In the genomic region with DNA sequence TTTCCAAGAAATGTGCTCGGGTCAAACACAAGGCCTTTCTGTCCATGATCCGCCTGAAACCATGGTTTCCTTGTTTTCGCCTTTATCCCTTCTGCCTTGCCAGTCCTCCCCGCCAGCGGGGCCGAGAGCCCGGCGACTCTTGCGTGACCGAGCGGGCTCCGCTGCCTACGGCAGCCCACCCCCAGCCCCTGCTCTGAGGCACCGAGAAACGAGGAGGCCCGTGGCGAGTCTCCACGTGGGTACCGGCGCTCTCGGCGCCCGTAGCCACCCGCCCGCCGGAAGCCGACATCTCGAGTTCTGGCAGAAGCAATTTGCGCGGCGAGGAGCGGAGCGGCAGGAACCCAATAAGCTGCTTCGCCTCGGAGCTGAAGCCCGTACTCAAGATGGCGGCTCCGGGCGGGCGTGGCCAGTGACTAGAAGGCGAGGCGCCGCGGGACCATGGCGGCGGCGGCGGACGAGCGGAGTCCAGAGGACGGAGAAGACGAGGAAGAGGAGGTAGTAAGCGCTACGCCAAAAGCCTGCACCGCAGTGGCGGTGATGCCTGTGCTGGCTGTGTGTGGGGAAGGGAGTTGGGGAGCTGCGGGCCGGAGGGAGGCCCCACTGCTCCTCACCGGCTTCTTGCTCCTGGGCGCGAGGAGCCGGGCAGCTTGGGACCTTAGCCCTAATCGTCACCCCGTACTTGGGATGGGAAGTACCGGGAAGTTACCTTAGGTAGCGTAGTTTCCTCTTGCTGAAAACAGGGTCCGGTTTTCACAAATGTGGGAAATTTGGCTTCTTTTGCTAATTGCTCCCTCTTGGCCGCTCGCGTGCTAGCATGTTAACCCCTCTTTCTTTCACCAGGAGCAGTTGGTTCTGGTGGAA, we compare ENCODE assay signal across 1 cellular context.
TF ChIP-seq lines count a peak whose summit lies in the region.

A gene with protein sequence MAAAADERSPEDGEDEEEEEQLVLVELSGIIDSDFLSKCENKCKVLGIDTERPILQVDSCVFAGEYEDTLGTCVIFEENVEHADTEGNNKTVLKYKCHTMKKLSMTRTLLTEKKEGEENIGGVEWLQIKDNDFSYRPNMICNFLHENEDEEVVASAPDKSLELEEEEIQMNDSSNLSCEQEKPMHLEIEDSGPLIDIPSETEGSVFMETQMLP (plus strand): TSS at position 375 of the 861 bp plus-strand sequence. CDS start 64 bp downstream, at position 439.

TF ChIP-seq in HepG2, 621 proteins besides CTCF, POLR2A, EP300 and RAD21 (continued from another document and continues in another):
- TF ChIP-seq, protein P1, sequence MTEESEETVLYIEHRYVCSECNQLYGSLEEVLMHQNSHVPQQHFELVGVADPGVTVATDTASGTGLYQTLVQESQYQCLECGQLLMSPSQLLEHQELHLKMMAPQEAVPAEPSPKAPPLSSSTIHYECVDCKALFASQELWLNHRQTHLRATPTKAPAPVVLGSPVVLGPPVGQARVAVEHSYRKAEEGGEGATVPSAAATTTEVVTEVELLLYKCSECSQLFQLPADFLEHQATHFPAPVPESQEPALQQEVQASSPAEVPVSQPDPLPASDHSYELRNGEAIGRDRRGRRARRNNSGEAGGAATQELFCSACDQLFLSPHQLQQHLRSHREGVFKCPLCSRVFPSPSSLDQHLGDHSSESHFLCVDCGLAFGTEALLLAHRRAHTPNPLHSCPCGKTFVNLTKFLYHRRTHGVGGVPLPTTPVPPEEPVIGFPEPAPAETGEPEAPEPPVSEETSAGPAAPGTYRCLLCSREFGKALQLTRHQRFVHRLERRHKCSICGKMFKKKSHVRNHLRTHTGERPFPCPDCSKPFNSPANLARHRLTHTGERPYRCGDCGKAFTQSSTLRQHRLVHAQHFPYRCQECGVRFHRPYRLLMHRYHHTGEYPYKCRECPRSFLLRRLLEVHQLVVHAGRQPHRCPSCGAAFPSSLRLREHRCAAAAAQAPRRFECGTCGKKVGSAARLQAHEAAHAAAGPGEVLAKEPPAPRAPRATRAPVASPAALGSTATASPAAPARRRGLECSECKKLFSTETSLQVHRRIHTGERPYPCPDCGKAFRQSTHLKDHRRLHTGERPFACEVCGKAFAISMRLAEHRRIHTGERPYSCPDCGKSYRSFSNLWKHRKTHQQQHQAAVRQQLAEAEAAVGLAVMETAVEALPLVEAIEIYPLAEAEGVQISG (CRISPR knock-in tag; IDR thresholded peaks at IDR 0.05) = peak; percentile 82
- peak; percentile 51; the same call in 1 of the 2 replicates for TF ChIP-seq ZMYM2 (CRISPR knock-in tag; IDR thresholded peaks at IDR 0.05)
- TF ChIP-seq, protein P2, sequence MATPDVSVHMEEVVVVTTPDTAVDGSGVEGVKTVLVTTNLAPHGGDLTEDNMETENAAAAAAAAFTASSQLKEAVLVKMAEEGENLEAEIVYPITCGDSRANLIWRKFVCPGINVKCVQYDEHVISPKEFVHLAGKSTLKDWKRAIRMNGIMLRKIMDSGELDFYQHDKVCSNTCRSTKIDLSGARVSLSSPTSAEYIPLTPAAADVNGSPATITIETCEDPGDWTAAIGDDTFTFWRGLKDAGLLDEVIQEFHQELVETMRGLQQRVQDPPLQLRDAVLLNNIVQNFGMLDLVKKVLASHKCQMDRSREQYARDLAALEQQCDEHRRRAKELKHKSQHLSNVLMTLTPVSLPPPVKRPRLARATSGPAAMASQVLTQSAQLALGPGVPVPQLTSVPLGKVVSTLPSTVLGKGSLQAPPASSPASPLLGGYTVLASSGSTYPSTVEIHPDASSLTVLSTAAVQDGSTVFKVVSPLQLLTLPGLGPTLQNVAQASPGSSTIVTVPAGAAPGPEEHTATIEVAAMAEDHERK (CRISPR knock-in tag; IDR thresholded peaks at IDR 0.05; ENCODE audit: low read depth) = peak; percentile 37
- TF ChIP-seq, protein P3, sequence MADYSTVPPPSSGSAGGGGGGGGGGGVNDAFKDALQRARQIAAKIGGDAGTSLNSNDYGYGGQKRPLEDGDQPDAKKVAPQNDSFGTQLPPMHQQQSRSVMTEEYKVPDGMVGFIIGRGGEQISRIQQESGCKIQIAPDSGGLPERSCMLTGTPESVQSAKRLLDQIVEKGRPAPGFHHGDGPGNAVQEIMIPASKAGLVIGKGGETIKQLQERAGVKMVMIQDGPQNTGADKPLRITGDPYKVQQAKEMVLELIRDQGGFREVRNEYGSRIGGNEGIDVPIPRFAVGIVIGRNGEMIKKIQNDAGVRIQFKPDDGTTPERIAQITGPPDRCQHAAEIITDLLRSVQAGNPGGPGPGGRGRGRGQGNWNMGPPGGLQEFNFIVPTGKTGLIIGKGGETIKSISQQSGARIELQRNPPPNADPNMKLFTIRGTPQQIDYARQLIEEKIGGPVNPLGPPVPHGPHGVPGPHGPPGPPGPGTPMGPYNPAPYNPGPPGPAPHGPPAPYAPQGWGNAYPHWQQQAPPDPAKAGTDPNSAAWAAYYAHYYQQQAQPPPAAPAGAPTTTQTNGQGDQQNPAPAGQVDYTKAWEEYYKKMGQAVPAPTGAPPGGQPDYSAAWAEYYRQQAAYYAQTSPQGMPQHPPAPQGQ (CRISPR knock-in tag; IDR thresholded peaks at IDR 0.05; ENCODE audit: borderline replicate concordance) = no peak
- TF ChIP-seq TOE1 (CRISPR knock-in tag; IDR thresholded peaks at IDR 0.05) = peak; percentile 41; the same call in 1 of the 2 replicates
- no peak for TF ChIP-seq SMARCC2 (IDR thresholded peaks at IDR 0.05)
- TF ChIP-seq PRPF4 (IDR thresholded peaks at IDR 0.05; ENCODE audit: low read depth, low read length, poor library complexity, severe bottlenecking) = no peak
- TF ChIP-seq ZBTB7A (CRISPR knock-in tag; IDR thresholded peaks at IDR 0.05) = no peak; the same call in 1 of the 2 replicates
- peak; percentile 91 for TF ChIP-seq KDM4B (CRISPR knock-in tag; IDR thresholded peaks at IDR 0.05)
- TF ChIP-seq, protein P4, sequence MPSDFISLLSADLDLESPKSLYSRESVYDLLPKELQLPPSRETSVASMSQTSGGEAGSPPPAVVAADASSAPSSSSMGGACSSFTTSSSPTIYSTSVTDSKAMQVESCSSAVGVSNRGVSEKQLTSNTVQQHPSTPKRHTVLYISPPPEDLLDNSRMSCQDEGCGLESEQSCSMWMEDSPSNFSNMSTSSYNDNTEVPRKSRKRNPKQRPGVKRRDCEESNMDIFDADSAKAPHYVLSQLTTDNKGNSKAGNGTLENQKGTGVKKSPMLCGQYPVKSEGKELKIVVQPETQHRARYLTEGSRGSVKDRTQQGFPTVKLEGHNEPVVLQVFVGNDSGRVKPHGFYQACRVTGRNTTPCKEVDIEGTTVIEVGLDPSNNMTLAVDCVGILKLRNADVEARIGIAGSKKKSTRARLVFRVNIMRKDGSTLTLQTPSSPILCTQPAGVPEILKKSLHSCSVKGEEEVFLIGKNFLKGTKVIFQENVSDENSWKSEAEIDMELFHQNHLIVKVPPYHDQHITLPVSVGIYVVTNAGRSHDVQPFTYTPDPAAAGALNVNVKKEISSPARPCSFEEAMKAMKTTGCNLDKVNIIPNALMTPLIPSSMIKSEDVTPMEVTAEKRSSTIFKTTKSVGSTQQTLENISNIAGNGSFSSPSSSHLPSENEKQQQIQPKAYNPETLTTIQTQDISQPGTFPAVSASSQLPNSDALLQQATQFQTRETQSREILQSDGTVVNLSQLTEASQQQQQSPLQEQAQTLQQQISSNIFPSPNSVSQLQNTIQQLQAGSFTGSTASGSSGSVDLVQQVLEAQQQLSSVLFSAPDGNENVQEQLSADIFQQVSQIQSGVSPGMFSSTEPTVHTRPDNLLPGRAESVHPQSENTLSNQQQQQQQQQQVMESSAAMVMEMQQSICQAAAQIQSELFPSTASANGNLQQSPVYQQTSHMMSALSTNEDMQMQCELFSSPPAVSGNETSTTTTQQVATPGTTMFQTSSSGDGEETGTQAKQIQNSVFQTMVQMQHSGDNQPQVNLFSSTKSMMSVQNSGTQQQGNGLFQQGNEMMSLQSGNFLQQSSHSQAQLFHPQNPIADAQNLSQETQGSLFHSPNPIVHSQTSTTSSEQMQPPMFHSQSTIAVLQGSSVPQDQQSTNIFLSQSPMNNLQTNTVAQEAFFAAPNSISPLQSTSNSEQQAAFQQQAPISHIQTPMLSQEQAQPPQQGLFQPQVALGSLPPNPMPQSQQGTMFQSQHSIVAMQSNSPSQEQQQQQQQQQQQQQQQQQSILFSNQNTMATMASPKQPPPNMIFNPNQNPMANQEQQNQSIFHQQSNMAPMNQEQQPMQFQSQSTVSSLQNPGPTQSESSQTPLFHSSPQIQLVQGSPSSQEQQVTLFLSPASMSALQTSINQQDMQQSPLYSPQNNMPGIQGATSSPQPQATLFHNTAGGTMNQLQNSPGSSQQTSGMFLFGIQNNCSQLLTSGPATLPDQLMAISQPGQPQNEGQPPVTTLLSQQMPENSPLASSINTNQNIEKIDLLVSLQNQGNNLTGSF (CRISPR knock-in tag; IDR thresholded peaks at IDR 0.05) = peak; percentile 91
- 0 out of 2 replicates have a peak, but pooled peaks have one; percentile 26 for TF ChIP-seq ZNF629 (CRISPR knock-in tag; conservative IDR thresholded peaks at IDR 0.05)
- TF ChIP-seq ZNF780A (CRISPR knock-in tag; IDR thresholded peaks at IDR 0.05) = peak; percentile 58; the same call in 1 of the 2 replicates
- no peak for TF ChIP-seq SIN3A (IDR thresholded peaks at IDR 0.05; ENCODE audit: borderline replicate concordance, low read depth, low read length)
- TF ChIP-seq SALL2 (CRISPR knock-in tag; IDR thresholded peaks at IDR 0.05) = peak; percentile 90
- no peak for TF ChIP-seq ZNF260 (CRISPR knock-in tag; IDR thresholded peaks at IDR 0.05; ENCODE audit: borderline replicate concordance, low read depth)
- TF ChIP-seq PRMT3 (CRISPR knock-in tag; IDR thresholded peaks at IDR 0.05; ENCODE audit: borderline replicate concordance, low read depth) = peak; percentile 24; the same call in 1 of the 2 replicates
- TF ChIP-seq ATF1 (CRISPR knock-in tag; IDR thresholded peaks at IDR 0.05) = peak; percentile 57; the same call in 1 of the 2 replicates
- TF ChIP-seq HIVEP1 (CRISPR knock-in tag; IDR thresholded peaks at IDR 0.05) = peak; percentile 79
- TF ChIP-seq KLF13 (CRISPR knock-in tag; IDR thresholded peaks at IDR 0.05) = 0 out of 2 replicates have a peak, but pooled peaks have one; percentile 77
- TF ChIP-seq, protein P5, sequence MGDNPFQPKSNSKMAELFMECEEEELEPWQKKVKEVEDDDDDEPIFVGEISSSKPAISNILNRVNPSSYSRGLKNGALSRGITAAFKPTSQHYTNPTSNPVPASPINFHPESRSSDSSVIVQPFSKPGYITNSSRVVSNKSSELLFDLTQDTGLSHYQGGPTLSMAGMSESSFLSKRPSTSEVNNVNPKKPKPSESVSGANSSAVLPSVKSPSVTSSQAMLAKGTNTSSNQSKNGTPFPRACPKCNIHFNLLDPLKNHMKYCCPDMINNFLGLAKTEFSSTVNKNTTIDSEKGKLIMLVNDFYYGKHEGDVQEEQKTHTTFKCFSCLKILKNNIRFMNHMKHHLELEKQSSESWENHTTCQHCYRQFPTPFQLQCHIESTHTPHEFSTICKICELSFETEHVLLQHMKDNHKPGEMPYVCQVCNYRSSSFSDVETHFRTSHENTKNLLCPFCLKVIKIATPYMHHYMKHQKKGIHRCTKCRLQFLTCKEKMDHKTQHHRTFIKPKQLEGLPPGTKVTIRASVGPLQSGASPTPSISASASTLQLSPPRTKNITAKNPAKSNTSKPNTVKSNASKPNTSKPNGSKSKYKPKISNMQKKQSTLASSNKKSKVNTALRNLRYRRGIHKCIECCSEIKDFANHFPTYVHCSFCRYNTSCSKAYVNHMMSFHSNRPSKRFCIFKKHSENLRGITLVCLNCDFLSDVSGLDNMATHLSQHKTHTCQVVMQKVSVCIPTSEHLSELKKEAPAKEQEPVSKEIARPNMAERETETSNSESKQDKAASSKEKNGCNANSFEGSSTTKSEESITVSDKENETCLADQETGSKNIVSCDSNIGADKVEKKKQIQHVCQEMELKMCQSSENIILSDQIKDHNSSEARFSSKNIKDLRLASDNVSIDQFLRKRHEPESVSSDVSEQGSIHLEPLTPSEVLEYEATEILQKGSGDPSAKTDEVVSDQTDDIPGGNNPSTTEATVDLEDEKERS (CRISPR knock-in tag; IDR thresholded peaks at IDR 0.05) = peak; percentile 83; the same call in 1 of the 2 replicates
- peak; percentile 96 for TF ChIP-seq MXD4 (CRISPR knock-in tag; IDR thresholded peaks at IDR 0.05)
- TF ChIP-seq, protein P6, sequence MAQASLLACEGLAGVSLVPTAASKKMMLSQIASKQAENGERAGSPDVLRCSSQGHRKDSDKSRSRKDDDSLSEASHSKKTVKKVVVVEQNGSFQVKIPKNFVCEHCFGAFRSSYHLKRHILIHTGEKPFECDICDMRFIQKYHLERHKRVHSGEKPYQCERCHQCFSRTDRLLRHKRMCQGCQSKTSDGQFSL (CRISPR knock-in tag; IDR thresholded peaks at IDR 0.05) = no peak
- TF ChIP-seq, protein P7, sequence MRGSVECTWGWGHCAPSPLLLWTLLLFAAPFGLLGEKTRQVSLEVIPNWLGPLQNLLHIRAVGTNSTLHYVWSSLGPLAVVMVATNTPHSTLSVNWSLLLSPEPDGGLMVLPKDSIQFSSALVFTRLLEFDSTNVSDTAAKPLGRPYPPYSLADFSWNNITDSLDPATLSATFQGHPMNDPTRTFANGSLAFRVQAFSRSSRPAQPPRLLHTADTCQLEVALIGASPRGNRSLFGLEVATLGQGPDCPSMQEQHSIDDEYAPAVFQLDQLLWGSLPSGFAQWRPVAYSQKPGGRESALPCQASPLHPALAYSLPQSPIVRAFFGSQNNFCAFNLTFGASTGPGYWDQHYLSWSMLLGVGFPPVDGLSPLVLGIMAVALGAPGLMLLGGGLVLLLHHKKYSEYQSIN (CRISPR knock-in tag; IDR thresholded peaks at IDR 0.05; ENCODE audit: borderline replicate concordance) = no peak
- TF ChIP-seq, protein P8, sequence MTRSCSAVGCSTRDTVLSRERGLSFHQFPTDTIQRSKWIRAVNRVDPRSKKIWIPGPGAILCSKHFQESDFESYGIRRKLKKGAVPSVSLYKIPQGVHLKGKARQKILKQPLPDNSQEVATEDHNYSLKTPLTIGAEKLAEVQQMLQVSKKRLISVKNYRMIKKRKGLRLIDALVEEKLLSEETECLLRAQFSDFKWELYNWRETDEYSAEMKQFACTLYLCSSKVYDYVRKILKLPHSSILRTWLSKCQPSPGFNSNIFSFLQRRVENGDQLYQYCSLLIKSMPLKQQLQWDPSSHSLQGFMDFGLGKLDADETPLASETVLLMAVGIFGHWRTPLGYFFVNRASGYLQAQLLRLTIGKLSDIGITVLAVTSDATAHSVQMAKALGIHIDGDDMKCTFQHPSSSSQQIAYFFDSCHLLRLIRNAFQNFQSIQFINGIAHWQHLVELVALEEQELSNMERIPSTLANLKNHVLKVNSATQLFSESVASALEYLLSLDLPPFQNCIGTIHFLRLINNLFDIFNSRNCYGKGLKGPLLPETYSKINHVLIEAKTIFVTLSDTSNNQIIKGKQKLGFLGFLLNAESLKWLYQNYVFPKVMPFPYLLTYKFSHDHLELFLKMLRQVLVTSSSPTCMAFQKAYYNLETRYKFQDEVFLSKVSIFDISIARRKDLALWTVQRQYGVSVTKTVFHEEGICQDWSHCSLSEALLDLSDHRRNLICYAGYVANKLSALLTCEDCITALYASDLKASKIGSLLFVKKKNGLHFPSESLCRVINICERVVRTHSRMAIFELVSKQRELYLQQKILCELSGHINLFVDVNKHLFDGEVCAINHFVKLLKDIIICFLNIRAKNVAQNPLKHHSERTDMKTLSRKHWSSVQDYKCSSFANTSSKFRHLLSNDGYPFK (CRISPR knock-in tag; IDR thresholded peaks at IDR 0.05; ENCODE audit: borderline replicate concordance) = peak; percentile 89; the same call in 1 of the 2 replicates
- no peak for TF ChIP-seq NCOA5 (CRISPR knock-in tag; IDR thresholded peaks at IDR 0.05)
- TF ChIP-seq ZNF468 (CRISPR knock-in tag; IDR thresholded peaks at IDR 0.05) = no peak
- TF ChIP-seq HDAC1 (CRISPR knock-in tag; IDR thresholded peaks at IDR 0.05) = peak; percentile 84
- TF ChIP-seq, protein P9, sequence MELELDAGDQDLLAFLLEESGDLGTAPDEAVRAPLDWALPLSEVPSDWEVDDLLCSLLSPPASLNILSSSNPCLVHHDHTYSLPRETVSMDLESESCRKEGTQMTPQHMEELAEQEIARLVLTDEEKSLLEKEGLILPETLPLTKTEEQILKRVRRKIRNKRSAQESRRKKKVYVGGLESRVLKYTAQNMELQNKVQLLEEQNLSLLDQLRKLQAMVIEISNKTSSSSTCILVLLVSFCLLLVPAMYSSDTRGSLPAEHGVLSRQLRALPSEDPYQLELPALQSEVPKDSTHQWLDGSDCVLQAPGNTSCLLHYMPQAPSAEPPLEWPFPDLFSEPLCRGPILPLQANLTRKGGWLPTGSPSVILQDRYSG (CRISPR knock-in tag; IDR thresholded peaks at IDR 0.05) = 0 out of 2 replicates have a peak, but pooled peaks have one; percentile 29
- TF ChIP-seq ZBTB3 (CRISPR knock-in tag; IDR thresholded peaks at IDR 0.05; ENCODE audit: borderline replicate concordance, low read depth) = no peak
